1 cellular context compared by ENCODE assay signal in genomic region chr16:10741844-10742243, GRCh38.
TF ChIP-seq lines count a peak whose summit lies in the region.

No MANE protein-coding gene starts in this region.

TF ChIP-seq in SK-N-SH, 30 proteins besides CTCF, POLR2A, EP300 and RAD21 (continued from another document):
- no peak for TF ChIP-seq TEAD4 (IDR thresholded peaks at IDR 0.05; ENCODE audit: borderline replicate concordance, insufficient read depth)
- TF ChIP-seq, protein P1, sequence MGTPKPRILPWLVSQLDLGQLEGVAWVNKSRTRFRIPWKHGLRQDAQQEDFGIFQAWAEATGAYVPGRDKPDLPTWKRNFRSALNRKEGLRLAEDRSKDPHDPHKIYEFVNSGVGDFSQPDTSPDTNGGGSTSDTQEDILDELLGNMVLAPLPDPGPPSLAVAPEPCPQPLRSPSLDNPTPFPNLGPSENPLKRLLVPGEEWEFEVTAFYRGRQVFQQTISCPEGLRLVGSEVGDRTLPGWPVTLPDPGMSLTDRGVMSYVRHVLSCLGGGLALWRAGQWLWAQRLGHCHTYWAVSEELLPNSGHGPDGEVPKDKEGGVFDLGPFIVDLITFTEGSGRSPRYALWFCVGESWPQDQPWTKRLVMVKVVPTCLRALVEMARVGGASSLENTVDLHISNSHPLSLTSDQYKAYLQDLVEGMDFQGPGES (IDR thresholded peaks at IDR 0.05; ENCODE audit: low read depth, low read length): no peak
- no peak for TF ChIP-seq RXRA (IDR thresholded peaks at IDR 0.05; ENCODE audit: borderline replicate concordance, low read depth)
- TF ChIP-seq FOXM1 (IDR thresholded peaks at IDR 0.05; ENCODE audit: low read depth): no peak
- TF ChIP-seq RFX5 (IDR thresholded peaks at IDR 0.05; ENCODE audit: low read length): no peak
- TF ChIP-seq TCF12 (IDR thresholded peaks at IDR 0.05): peak; percentile 55; the same call in 1 of the 2 replicates
- 0 out of 2 replicates have a peak, but pooled peaks have one; percentile 16 for TF ChIP-seq MAX (IDR thresholded peaks at IDR 0.05; ENCODE audit: low read depth)
- TF ChIP-seq EZH2phosphoT487 (IDR thresholded peaks at IDR 0.05; ENCODE audit: borderline replicate concordance, low read depth): no peak
